In genomic region chr1:6167391-6168303, GRCh38 we compare ENCODE assay signal across 25 cellular contexts.
"Had no signal": no experiment of that assay in that cellular context is flagged by ENCODE, and none has a peak within 500 bp of the region (broad histone marks: within the 10 kb centered on the region; RNA-seq: fewer than 3 reads in every experiment).

No MANE protein-coding gene starts in this region.

- ATAC-seq: activated T-cell treated with anti-CD3 and anti-CD28 coated beads, Interleukin-2, amount 50 U/mL, for 4 hours; T-cell had no signal

- H3K4me1 ChIP-seq: Peyer's patch had no signal

- H3K36me3 ChIP-seq: Peyer's patch had no signal

- H3K4me3 ChIP-seq: Peyer's patch had no signal

- H3K9me3 ChIP-seq: Peyer's patch had no signal

- H3K27ac ChIP-seq: Peyer's patch, RWPE1 had no signal

- H3K27me3 ChIP-seq: Peyer's patch had no signal

- DNase-seq: activated B cell treated with CpG ODN at 0.5 μM for 24 hours; activated CD4-positive, alpha-beta memory T cell treated with anti-CD3 and anti-CD28 coated beads for 36 hours; activated CD4-positive, alpha-beta T cell treated with anti-CD3 and anti-CD28 coated beads for 1 hour; activated CD4-positive, alpha-beta T cell treated with anti-CD3 and anti-CD28 coated beads, Interleukin-2, amount 10 ng/mL, durations not matched to agents 7 days and 5 days; activated CD8-positive, alpha-beta memory T cell treated with anti-CD3 and anti-CD28 coated beads for 24 hours; activated gamma-delta T cell; activated naive CD4-positive, alpha-beta T cell treated with anti-CD3 and anti-CD28 coated beads, Interleukin-2, amount 10 ng/mL, durations not matched to agents 7 days and 5 days; activated naive CD8-positive, alpha-beta T cell treated with anti-CD3 and anti-CD28 coated beads for 36 hours; activated T-cell treated with anti-CD3 and anti-CD28 coated beads, Interleukin-2, amount 50 U/mL, for 4 hours; MM.1S; NCI-H1105; NCI-H1436; NCI-H1694 treated with DMSO at 0.1 percent for 48 hours; NCI-H2029 treated with DMSO at 0.1 percent for 48 hours; NCI-H345; NCI-H510A; NCI-H526 treated with DMSO at 0.1 percent for 48 hours; NCI-H82; NK-92 treated with Interleukin-12 subunit alpha and Interleukin-12 subunit beta, amount 100 ng/mL, for 24 hours; Peyer's patch; SIG-M5; T-cell; T-helper 2 cell; T1000 had no signal
